11 cellular contexts compared by ENCODE assay signal in genomic region chr3:14143271-14143605, GRCh38. TPM values are rescaled to one million over a fixed set of nuclear protein-coding genes. Genes with fewer than 3 reads are reported as not detected.
DNase-seq lines count a peak whose midpoint lies in the region; ATAC-seq and TF ChIP-seq lines count a peak whose summit lies in the region.
"Had no signal": no experiment of that assay in that cellular context is flagged by ENCODE, and none has a peak within 500 bp of the region (broad histone marks: within the 10 kb centered on the region; RNA-seq: fewer than 3 reads in every experiment).

No MANE protein-coding gene starts in this region.

- peaks cover 58% of the 10 kb centered on the region for H3K36me3 Mint-ChIP-seq in activated CD4-positive, alpha-beta memory T cell treated with anti-CD3 and anti-CD28 coated beads, Interleukin-2, amount 10 ng/mL, durations not matched to agents 7 days and 5 days (ENCODE audit: low read depth)
- H3K36me3 Mint-ChIP-seq in stimulated activated effector memory CD8-positive, alpha-beta T cell treated with anti-CD3 and anti-CD28 coated beads, Interleukin-12 subunit alpha, Interleukin-12 subunit beta, amount 100 ng/mL, for 72 hours: peaks cover 68% of the 10 kb centered on the region

- no peak for ATAC-seq in HCT116
- peak; percentile 24 for ATAC-seq in stimulated activated effector memory CD8-positive, alpha-beta T cell treated with anti-CD3 and anti-CD28 coated beads, Interleukin-12 subunit alpha, Interleukin-12 subunit beta, amount 100 ng/mL, for 72 hours
- ATAC-seq in GM19324 (IDR thresholded peaks at IDR 0.05; ENCODE audit: low FRiP score, unreplicated experiment): no peak
- no peak for ATAC-seq in HG03175 (IDR thresholded peaks at IDR 0.05; ENCODE audit: unreplicated experiment)
- ATAC-seq: esophagus mucosa had no signal

- no peak overlapping the region for H3K4me3 Mint-ChIP-seq in activated CD4-positive, alpha-beta memory T cell treated with anti-CD3 and anti-CD28 coated beads, Interleukin-2, amount 10 ng/mL, durations not matched to agents 7 days and 5 days
- H3K4me3 Mint-ChIP-seq in stimulated activated effector memory CD8-positive, alpha-beta T cell treated with anti-CD3 and anti-CD28 coated beads, Interleukin-12 subunit alpha, Interleukin-12 subunit beta, amount 100 ng/mL, for 72 hours: peak overlapping the region; percentile 37

- peaks cover 25 to 30% of the 10 kb centered on the region in 2 experiments for H3K4me1 ChIP-seq in HCT116 (ENCODE audit: control insufficient read depth in 1 of 2, insufficient read depth in 2 of 2, low read length in 2 of 2)

- peak overlapping the region; percentile 85 for H3K27ac Mint-ChIP-seq in activated CD4-positive, alpha-beta memory T cell treated with anti-CD3 and anti-CD28 coated beads, Interleukin-2, amount 10 ng/mL, durations not matched to agents 7 days and 5 days
- H3K27ac Mint-ChIP-seq in stimulated activated effector memory CD8-positive, alpha-beta T cell treated with anti-CD3 and anti-CD28 coated beads, Interleukin-12 subunit alpha, Interleukin-12 subunit beta, amount 100 ng/mL, for 72 hours: peak overlapping the region; percentile 97

- TF ChIP-seq RAD21 in HCT116 (IDR thresholded peaks at IDR 0.05; ENCODE audit: low read depth): no peak

- no TSS peak for BruUV-seq in HCT116 (replicated peaks; lab: Mats Ljungman, UMichigan)

- POLR2A ChIA-PET in HCT116 (lab: Charles Lee): no interaction called here
- POLR2A ChIA-PET in activated CD4-positive, alpha-beta memory T cell treated with anti-CD3 and anti-CD28 coated beads, Interleukin-2, amount 10 ng/mL, durations not matched to agents 7 days and 5 days (lab: Charles Lee): interaction anchor here (1.1 to 11.0 kb wide), 5 partner anchors 18 to 508 kb away, joined by 3 to 133 read pairs (median 9); partner anchors contain the start of genes CCDC174, CHCHD4, LSM3 and TMEM43

- H4K20me1 ChIP-seq in HCT116 (ENCODE audit: insufficient read depth): peaks cover 6% of the 10 kb centered on the region; the same call in 1 of the 2 replicates

- H3K27me3 Mint-ChIP-seq in activated CD4-positive, alpha-beta memory T cell treated with anti-CD3 and anti-CD28 coated beads, Interleukin-2, amount 10 ng/mL, durations not matched to agents 7 days and 5 days: no peaks in the 10 kb centered on the region

- H3K9me3 ChIP-seq in HCT116 (ENCODE audit: control insufficient read depth in 1 of 2, insufficient read depth in 1 of 2, low read depth in 1 of 2, low read length in 2 of 2): no peaks in the 10 kb centered on the region

- H3K9me2 ChIP-seq in HCT116 (ENCODE audit: insufficient read depth): no peaks in the 10 kb centered on the region

- H3K9me3 Mint-ChIP-seq in activated CD4-positive, alpha-beta memory T cell treated with anti-CD3 and anti-CD28 coated beads, Interleukin-2, amount 10 ng/mL, durations not matched to agents 7 days and 5 days: no peaks in the 10 kb centered on the region
- no peaks in the 10 kb centered on the region for H3K9me3 Mint-ChIP-seq in stimulated activated effector memory CD8-positive, alpha-beta T cell treated with anti-CD3 and anti-CD28 coated beads, Interleukin-12 subunit alpha, Interleukin-12 subunit beta, amount 100 ng/mL, for 72 hours

- no peak overlapping the region for H3K4me3 ChIP-seq in HCT116 (replicated peaks in 1 of 2; ENCODE audit: low read depth in 1 of 2, low read length in 2 of 2)
- no peak overlapping the region for H3K4me3 ChIP-seq in fibroblast of pulmonary artery (replicated peaks; ENCODE audit: low read depth, low read length)

- no peaks in the 10 kb centered on the region for H3K27me3 ChIP-seq in HCT116 (ENCODE audit: insufficient read depth, low read length)

- no peak for TF ChIP-seq CTCF in HCT116 (IDR thresholded peaks at IDR 0.05 in 2 of 3, conservative IDR thresholded peaks at IDR 0.05 in 1 of 3; ENCODE audit: borderline replicate concordance in 1 of 3, insufficient read depth in 1 of 3, low read depth in 2 of 3, low read length in 2 of 3)
- TF ChIP-seq CTCF in fibroblast of pulmonary artery (IDR thresholded peaks at IDR 0.05; ENCODE audit: low read length, missing control alignments): no peak

- no peak for TF ChIP-seq POLR2A in HCT116 (IDR thresholded peaks at IDR 0.05; ENCODE audit: borderline replicate concordance, extremely low read depth, insufficient read depth, insufficient read length)

- no peak for DNase-seq in HCT116 (ENCODE audit: low read depth, low spot score)
- no peak for DNase-seq in activated CD4-positive, alpha-beta memory T cell treated with anti-CD3 and anti-CD28 coated beads, Interleukin-2, amount 10 ng/mL, durations not matched to agents 7 days and 5 days
- DNase-seq in fibroblast of pulmonary artery (ENCODE audit: low read depth): peak; percentile 43
- DNase-seq in stimulated activated effector memory CD8-positive, alpha-beta T cell treated with anti-CD3 and anti-CD28 coated beads, Interleukin-12 subunit alpha, Interleukin-12 subunit beta, amount 100 ng/mL, for 72 hours (ENCODE audit: low spot score in 2 of 2): no peak
- DNase-seq in NCI-H526 treated with DMSO at 0.1 percent for 48 hours (lab: John Stamatoyannopoulos, UW): no peak
- no peak for DNase-seq in NCI-H2171 (lab: John Stamatoyannopoulos, UW)
- DNase-seq: activated CD4-positive, CD25-positive, alpha-beta regulatory T cell; small intestine had no signal

- peaks cover 41% of the 10 kb centered on the region for H3K4me1 Mint-ChIP-seq in activated CD4-positive, alpha-beta memory T cell treated with anti-CD3 and anti-CD28 coated beads, Interleukin-2, amount 10 ng/mL, durations not matched to agents 7 days and 5 days
- H3K4me1 Mint-ChIP-seq in stimulated activated effector memory CD8-positive, alpha-beta T cell treated with anti-CD3 and anti-CD28 coated beads, Interleukin-12 subunit alpha, Interleukin-12 subunit beta, amount 100 ng/mL, for 72 hours: peaks cover 64% of the 10 kb centered on the region

- RAD21 ChIA-PET in HCT116 (lab: Charles Lee; ENCODE audit: low non-redundant PET in 1 of 2, low total read pairs in 2 of 2, uncharacterized antibody in 2 of 2, unreplicated experiment in 2 of 2): no interaction called here

- CTCF ChIA-PET in HCT116 (lab: Charles Lee): interaction anchor here (0.8 kb wide), 1 partner anchor 246 kb away, joined by 4 read pairs; no protein-coding TSS in a partner anchor
- CTCF ChIA-PET in activated CD4-positive, alpha-beta memory T cell treated with anti-CD3 and anti-CD28 coated beads, Interleukin-2, amount 10 ng/mL, durations not matched to agents 7 days and 5 days (lab: Charles Lee): interaction anchor here (0.8 to 3.0 kb wide), 6 partner anchors 12 to 61 kb away, joined by 3 to 13 read pairs (median 6); partner anchors contain the start of genes CHCHD4, LSM3, TMEM43 and XPC

- no peak overlapping the region for H3K9ac ChIP-seq in HCT116 (ENCODE audit: low read length)

- intact Hi-C loops in HCT116 (cut with micrococcal nuclease): no loop called here

- H3K79me2 ChIP-seq in HCT116 (ENCODE audit: insufficient read depth, low read length): no peaks in the 10 kb centered on the region

- no peak overlapping the region for H3K27ac ChIP-seq in HCT116 (ENCODE audit: low read depth, low read length)

- H2AFZ ChIP-seq in HCT116 (ENCODE audit: low read depth, low read length, poor library complexity, severe bottlenecking): no peak overlapping the region

- peaks cover 0 to 4% of the 10 kb centered on the region in 2 experiments; a peak in 1 of 4 replicates for H3K36me3 ChIP-seq in HCT116 (ENCODE audit: control insufficient read depth in 1 of 2, insufficient read depth in 2 of 2, low read length in 2 of 2)

- H3K4me2 ChIP-seq in HCT116 (ENCODE audit: low read length): peak overlapping the region; percentile 55; the same call in 1 of the 2 replicates

TF ChIP-seq in HCT116, 20 proteins besides CTCF, POLR2A, EP300 and RAD21:
- TF ChIP-seq ZFX (IDR thresholded peaks at IDR 0.05): no peak
- no peak for TF ChIP-seq CEBPB (IDR thresholded peaks at IDR 0.05; ENCODE audit: low read depth)
- TF ChIP-seq CBX3 (IDR thresholded peaks at IDR 0.05; ENCODE audit: low read depth): no peak
- TF ChIP-seq FOSL1 (IDR thresholded peaks at IDR 0.05; ENCODE audit: low read depth): no peak
- no peak for TF ChIP-seq ELF1 (IDR thresholded peaks at IDR 0.05; ENCODE audit: borderline replicate concordance, low read depth)
- TF ChIP-seq SRF (IDR thresholded peaks at IDR 0.05; ENCODE audit: low read depth): no peak
- TF ChIP-seq TCF7L2 (IDR thresholded peaks at IDR 0.05; ENCODE audit: borderline replicate concordance, extremely low read depth, insufficient read depth, insufficient read length): no peak

RNA-seq across cellular contexts. Expression of gene TMEM43, which starts 18.4 kb away (rescaled TPM):
- total RNA-seq in HCT116 (2021; ENCODE audit: unreplicated experiment): 32.4 TPM
- 28.7 and 33.3 TPM in 2 replicates for polyA plus RNA-seq in HCT116 (2012)
- total RNA-seq in activated CD4-positive, alpha-beta memory T cell treated with anti-CD3 and anti-CD28 coated beads, Interleukin-2, amount 10 ng/mL, durations not matched to agents 7 days and 5 days: 10 to 100 TPM; 43.6 to 46.0 TPM

RNA-seq across cellular contexts. Expression of gene CHCHD4, which starts 18.6 kb away (rescaled TPM):
- 24.6 TPM for total RNA-seq in HCT116 (2021; ENCODE audit: unreplicated experiment)
- 14.8 and 18.4 TPM in 2 replicates for polyA plus RNA-seq in HCT116 (2012)
- 10 to 100 TPM; 11.5 to 12.8 TPM for total RNA-seq in activated CD4-positive, alpha-beta memory T cell treated with anti-CD3 and anti-CD28 coated beads, Interleukin-2, amount 10 ng/mL, durations not matched to agents 7 days and 5 days

RNA-seq across cellular contexts. Expression of gene XPC, which starts 35.2 kb away (rescaled TPM):
- total RNA-seq in HCT116 (2021; ENCODE audit: unreplicated experiment): 29.5 TPM
- 21.6 and 22.6 TPM in 2 replicates for polyA plus RNA-seq in HCT116 (2012)
- 10 to 100 TPM; 34.2 to 34.8 TPM for total RNA-seq in activated CD4-positive, alpha-beta memory T cell treated with anti-CD3 and anti-CD28 coated beads, Interleukin-2, amount 10 ng/mL, durations not matched to agents 7 days and 5 days

RNA-seq across cellular contexts. Expression of gene LSM3, which starts 35.4 kb away (rescaled TPM):
- 17.4 TPM for total RNA-seq in HCT116 (2021; ENCODE audit: unreplicated experiment)
- polyA plus RNA-seq in HCT116 (2012): 5.6 and 7.4 TPM in 2 replicates
- 10 to 100 TPM; 14.2 to 14.3 TPM for total RNA-seq in activated CD4-positive, alpha-beta memory T cell treated with anti-CD3 and anti-CD28 coated beads, Interleukin-2, amount 10 ng/mL, durations not matched to agents 7 days and 5 days
